17 cellular contexts compared by ENCODE assay signal in genomic region chr15:41151451-41152005, GRCh38.
"Had no signal": no experiment of that assay in that cellular context is flagged by ENCODE, and none has a peak within 500 bp of the region (broad histone marks: within the 10 kb centered on the region; RNA-seq: fewer than 3 reads in every experiment).

No MANE protein-coding gene starts in this region.

- H3K9me3 ChIP-seq: ascending aorta, body of pancreas, MG63 had no signal

- DNase-seq: body of pancreas; NCI-H1105; NCI-H1436; NCI-H1694 treated with DMSO at 0.1 percent for 48 hours; NCI-H2029 treated with DMSO at 0.1 percent for 48 hours; NCI-H345; NCI-H510A treated with DMSO at 0.1 percent for 48 hours; NK-92 treated with Interleukin-12 subunit alpha and Interleukin-12 subunit beta, amount 100 ng/mL, for 24 hours; RPMI8226 had no signal

- H3K4me1 ChIP-seq: ascending aorta, body of pancreas had no signal

- H3K9me3 Mint-ChIP-seq: activated naive CD4-positive, alpha-beta T cell treated with anti-CD3 and anti-CD28 coated beads, Interleukin-2, amount 50 U/mL, for 72 hours; activated naive CD8-positive, alpha-beta T cell treated with anti-CD3 and anti-CD28 coated beads, Interleukin-2, amount 50 U/mL, for 24 hours; activated T-cell treated with anti-CD3 and anti-CD28 coated beads, Interleukin-2, amount 50 U/mL, for 72 hours; T-cell had no signal

- H3K4me3 Mint-ChIP-seq: activated naive CD8-positive, alpha-beta T cell treated with anti-CD3 and anti-CD28 coated beads, Interleukin-2, amount 50 U/mL, for 24 hours had no signal

- H3K36me3 Mint-ChIP-seq: activated naive CD4-positive, alpha-beta T cell treated with anti-CD3 and anti-CD28 coated beads, Interleukin-2, amount 50 U/mL, for 72 hours; T-cell had no signal

- H3K27me3 ChIP-seq: ascending aorta, body of pancreas, MG63 had no signal

- H3K27me3 Mint-ChIP-seq: T-cell had no signal

- H3K27ac Mint-ChIP-seq: activated naive CD4-positive, alpha-beta T cell treated with anti-CD3 and anti-CD28 coated beads, Interleukin-2, amount 50 U/mL, for 72 hours; activated naive CD8-positive, alpha-beta T cell treated with anti-CD3 and anti-CD28 coated beads, Interleukin-2, amount 50 U/mL, for 24 hours; activated T-cell treated with anti-CD3 and anti-CD28 coated beads, Interleukin-2, amount 50 U/mL, for 72 hours had no signal

- H3K36me3 ChIP-seq: ascending aorta, MG63 had no signal

- H3K4me3 ChIP-seq: ascending aorta, body of pancreas, MG63, SK-N-MC had no signal

- H3K27ac ChIP-seq: ascending aorta, body of pancreas, SK-N-MC had no signal

- ATAC-seq: body of pancreas, Right ventricle myocardium inferior had no signal
